In the genomic region with DNA sequence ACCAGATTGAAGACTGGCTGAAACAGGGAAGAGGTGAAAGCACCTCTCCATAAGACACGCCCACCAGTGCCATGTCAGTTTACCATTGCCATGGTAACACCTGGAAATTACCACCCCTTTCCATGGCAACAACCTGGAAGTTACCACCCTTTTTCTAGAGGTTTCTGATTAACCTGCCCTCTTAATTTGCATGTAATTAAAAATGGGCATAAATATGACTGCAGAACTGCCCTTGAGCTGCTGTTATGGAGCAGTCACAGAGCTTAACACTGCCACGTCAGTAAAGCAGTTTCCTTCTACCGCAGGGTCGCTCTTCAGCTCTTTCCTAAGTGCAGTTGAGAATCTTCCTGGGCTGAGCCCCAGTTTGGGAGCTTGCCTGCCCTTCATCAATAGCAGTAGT, we compare ENCODE assay signal across 7 cellular contexts. TPM values are rescaled to one million over a fixed set of nuclear protein-coding genes. Genes with fewer than 3 reads are reported as not detected.
DNase-seq lines count a peak whose midpoint lies in the region; ATAC-seq and TF ChIP-seq lines count a peak whose summit lies in the region.

No MANE protein-coding gene starts in this region.

- no peaks in the 10 kb centered on the region for H3K36me3 ChIP-seq in tibial artery

- no peak for TF ChIP-seq CTCF in fibroblast of the aortic adventitia (IDR thresholded peaks at IDR 0.05; ENCODE audit: insufficient read depth, low read length)
- no peak for TF ChIP-seq CTCF in tibial artery (IDR thresholded peaks at IDR 0.05)

- DNase-seq in HEK293T (ENCODE audit: extremely low spot score): no peak
- DNase-seq in fibroblast of the aortic adventitia (ENCODE audit: low read depth): peak; percentile 43
- no peak for DNase-seq in tibial artery
- no peak for DNase-seq in NCI-H2227 (lab: John Stamatoyannopoulos, UW; ENCODE audit: unreplicated experiment)
- no peak for DNase-seq in GF-D8 (lab: John Stamatoyannopoulos, UW)

- no peaks in the 10 kb centered on the region for H3K9me3 ChIP-seq in tibial artery

- peak; percentile 36 for ATAC-seq in GM18868 (IDR thresholded peaks at IDR 0.05; ENCODE audit: unreplicated experiment)

- peaks cover 0 to 99% (median 55%) of the 10 kb centered on the region in 4 donors for H3K4me1 ChIP-seq in tibial artery

- H3K27me3 ChIP-seq in tibial artery: no peaks in the 10 kb centered on the region

- peak; percentile 91 for TF ChIP-seq POLR2A in Raji (IDR thresholded peaks at IDR 0.05; ENCODE audit: insufficient read depth, low read depth, low read length)

- H3K27ac ChIP-seq in tibial artery: peak overlapping the region; percentile 84 to 88

- POLR2A ChIA-PET in HEK293T (lab: Yijun Ruan, JAX): no interaction called here

- intact Hi-C loops in tibial artery (cut with DNase I; ENCODE audit: low total_unique reads): no loop called here

- H3K4me3 ChIP-seq in fibroblast of the aortic adventitia (ENCODE audit: low read depth, low read length) (peak overlapping the region; percentile 2), tibial artery (peak overlapping the region in 1 of 2 donors; percentile 15)

- CTCF ChIA-PET in HEK293T (lab: Yijun Ruan, JAX): interaction anchor here (0.7 kb wide), 1 partner anchor 11 kb away, joined by 3 read pairs; no protein-coding TSS in a partner anchor

TF ChIP-seq in HEK293T, 16 proteins besides CTCF, POLR2A, EP300 and RAD21:
- TF ChIP-seq SUZ12 (IDR thresholded peaks at IDR 0.05): no peak
- TF ChIP-seq, protein P1, sequence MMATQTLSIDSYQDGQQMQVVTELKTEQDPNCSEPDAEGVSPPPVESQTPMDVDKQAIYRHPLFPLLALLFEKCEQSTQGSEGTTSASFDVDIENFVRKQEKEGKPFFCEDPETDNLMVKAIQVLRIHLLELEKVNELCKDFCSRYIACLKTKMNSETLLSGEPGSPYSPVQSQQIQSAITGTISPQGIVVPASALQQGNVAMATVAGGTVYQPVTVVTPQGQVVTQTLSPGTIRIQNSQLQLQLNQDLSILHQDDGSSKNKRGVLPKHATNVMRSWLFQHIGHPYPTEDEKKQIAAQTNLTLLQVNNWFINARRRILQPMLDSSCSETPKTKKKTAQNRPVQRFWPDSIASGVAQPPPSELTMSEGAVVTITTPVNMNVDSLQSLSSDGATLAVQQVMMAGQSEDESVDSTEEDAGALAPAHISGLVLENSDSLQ (IDR thresholded peaks at IDR 0.05): peak; percentile 66

RNA-seq across cellular contexts. Expression of gene RASSF3, which starts 55.2 kb away (rescaled TPM):
- 7.7 and 13.6 TPM in 2 replicates for total RNA-seq in fibroblast of the aortic adventitia (ENCODE audit: low replicate concordance)
